ENCODE assay signal across 8 cellular contexts in genomic region chr12:103799504-103800251, GRCh38. TPM values are rescaled to one million over a fixed set of nuclear protein-coding genes. Genes with fewer than 3 reads are reported as not detected.
DNase-seq lines count a peak whose midpoint lies in the region; ATAC-seq and TF ChIP-seq lines count a peak whose summit lies in the region.

No MANE protein-coding gene starts in this region.

- H2AFZ ChIP-seq in IMR-90 (replicated peaks; ENCODE audit: low read length, poor library complexity): peak overlapping the region; percentile 12
- H2AFZ ChIP-seq in PC-9: no peak overlapping the region

- in situ Hi-C loops in IMR-90 (cut with MboI; ENCODE audit: low sequenced_read_pairs): no loop called here

- no peak overlapping the region for H4K5ac ChIP-seq in IMR-90 (ENCODE audit: low read depth, low read length)

- BruUV-seq in IMR-90 (replicated peaks; lab: Mats Ljungman, UMichigan) (no TSS peak), PC-9 (replicated peaks; lab: Mats Ljungman, UMichigan) (no TSS peak)

- no peaks in the 10 kb centered on the region for H3K27me3 Mint-ChIP-seq in T-cell
- no peaks in the 10 kb centered on the region for H3K27me3 Mint-ChIP-seq in CD8-positive, alpha-beta T cell (ENCODE audit: low read depth)

- H3K4me1 ChIP-seq in IMR-90 (ENCODE audit: control insufficient read depth, insufficient read depth, low read length) (peaks cover 18% of the 10 kb centered on the region), PC-9 (replicated peaks; ENCODE audit: insufficient read depth) (peaks cover 68% of the 10 kb centered on the region), foreskin keratinocyte (peaks cover 44% of the 10 kb centered on the region), skeletal muscle tissue (ENCODE audit: control insufficient read depth in 3 of 3, insufficient read depth in 3 of 3, low read length in 3 of 3) (peaks cover 23 to 36% (median 25%) of the 10 kb centered on the region in 3 donors)
- H3K4me1 ChIP-seq in CD8-positive, alpha-beta T cell (ENCODE audit: insufficient read depth, low read length): no peaks in the 10 kb centered on the region

- POLR2A ChIA-PET in IMR-90 (lab: Charles Lee; ENCODE audit: unreplicated experiment): no interaction called here
- POLR2A ChIA-PET in PC-9 (lab: Charles Lee; ENCODE audit: unreplicated experiment): no interaction called here
- POLR2A ChIA-PET in T-cell (lab: Charles Lee): no interaction called here
- POLR2A ChIA-PET in CD8-positive, alpha-beta T cell (lab: Charles Lee): no interaction called here

- no peak overlapping the region for H2BK15ac ChIP-seq in IMR-90 (ENCODE audit: low read depth, low read length)

- H3K9me3 ChIP-seq in IMR-90 (ENCODE audit: control insufficient read depth, insufficient read depth, low read length): no peaks in the 10 kb centered on the region
- no peaks in the 10 kb centered on the region for H3K9me3 ChIP-seq in PC-9 (ENCODE audit: insufficient read depth, low read depth)
- no peaks in the 10 kb centered on the region for H3K9me3 ChIP-seq in skeletal muscle tissue (ENCODE audit: control insufficient read depth in 3 of 3, low read length in 3 of 3)
- H3K9me3 ChIP-seq in CD8-positive, alpha-beta T cell (ENCODE audit: low read length): no peaks in the 10 kb centered on the region

- no peaks in the 10 kb centered on the region for H3K4me1 Mint-ChIP-seq in T-cell
- no peaks in the 10 kb centered on the region for H3K4me1 Mint-ChIP-seq in CD8-positive, alpha-beta T cell (ENCODE audit: low read depth)

- TF ChIP-seq CTCF in IMR-90 (conservative IDR thresholded peaks at IDR 0.05; ENCODE audit: low read depth, low read length) (no peak), PC-9 (conservative IDR thresholded peaks at IDR 0.05) (no peak), foreskin keratinocyte (conservative IDR thresholded peaks at IDR 0.05) (no peak)
- no peak for TF ChIP-seq CTCF in CD8-positive, alpha-beta T cell (IDR thresholded peaks at IDR 0.05)

- H3K9ac ChIP-seq in IMR-90 (ENCODE audit: low read depth, low read length) (no peak overlapping the region), skeletal muscle tissue (ENCODE audit: low read depth in 1 of 3, low read length in 3 of 3) (peak overlapping the region in 2 of 3 donors; percentile 52 to 78)

- H3K4me3 Mint-ChIP-seq in T-cell: no peak overlapping the region
- no peak overlapping the region for H3K4me3 Mint-ChIP-seq in CD8-positive, alpha-beta T cell

- DNase-seq in IMR-90 (peak; percentile 68), PC-9 (peak; percentile 70 to 96), foreskin keratinocyte (peak; percentile 93 to 95), T-cell (no peak)
- DNase-seq in CD8-positive, alpha-beta T cell: no peak

- intact Hi-C loops in IMR-90 (cut with micrococcal nuclease): no loop called here
- intact Hi-C loops in PC-9 (cut with micrococcal nuclease; ENCODE audit: unreplicated experiment): loop anchor here (1.0 kb wide), 1 partner anchor 42 kb away; the partner anchor contains the start of gene NT5DC3
- intact Hi-C loops in CD8-positive, alpha-beta T cell (cut with DNase I, micrococcal nuclease): no loop called here

- no peak overlapping the region for H3K27ac Mint-ChIP-seq in T-cell
- H3K27ac Mint-ChIP-seq in CD8-positive, alpha-beta T cell: no peak overlapping the region

- dilution Hi-C loops in IMR-90 (cut with HindIII; ENCODE audit: low sequenced_read_pairs, unreplicated experiment): no loop called here

- H4K20me1 ChIP-seq in IMR-90 (ENCODE audit: insufficient read depth, low read length) (0 out of 2 replicates have a peak, but pooled peaks cover 3% of the 10 kb centered on the region), PC-9 (ENCODE audit: insufficient read depth) (no peaks in the 10 kb centered on the region)

- no peak overlapping the region for H3K4ac ChIP-seq in IMR-90 (ENCODE audit: low read depth, low read length)

- H3K18ac ChIP-seq in IMR-90 (ENCODE audit: low read depth, low read length): no peak overlapping the region

- peaks cover 4 to 43% of the 10 kb centered on the region in 2 experiments; a peak in 3 of 4 replicates for H3K79me1 ChIP-seq in IMR-90 (ENCODE audit: low read depth in 1 of 2, low read length in 2 of 2)

- no peak; the same call in 1 of the 2 replicates for ATAC-seq in IMR-90 (ENCODE audit: low read depth)
- ATAC-seq in foreskin keratinocyte: peak; percentile 50
- ATAC-seq in T-cell (replicated peaks in 1 of 4): no peak
- ATAC-seq in GM18858 (IDR thresholded peaks at IDR 0.05; ENCODE audit: unreplicated experiment): no peak
- no peak for ATAC-seq in CD8-positive, alpha-beta T cell
- no peak for ATAC-seq in HG03565 (IDR thresholded peaks at IDR 0.05; ENCODE audit: unreplicated experiment)

- H3K36me3 ChIP-seq in IMR-90 (ENCODE audit: control insufficient read depth, insufficient read depth, low read length): peaks cover 7% of the 10 kb centered on the region
- H3K36me3 ChIP-seq in PC-9 (ENCODE audit: low read depth): no peaks in the 10 kb centered on the region
- H3K36me3 ChIP-seq in skeletal muscle tissue (ENCODE audit: control insufficient read depth in 3 of 3, insufficient read depth in 3 of 3, low read length in 3 of 3): peaks cover 0 to 8% (median 0%) of the 10 kb centered on the region in 3 donors
- no peaks in the 10 kb centered on the region for H3K36me3 ChIP-seq in CD8-positive, alpha-beta T cell (ENCODE audit: insufficient read depth, low read length)

- H2BK5ac ChIP-seq in IMR-90 (ENCODE audit: low read depth, low read length, poor library complexity, severe bottlenecking): no peak overlapping the region

- no peak for TF ChIP-seq RAD21 in IMR-90 (IDR thresholded peaks at IDR 0.05; ENCODE audit: low read length)

- no peaks in the 10 kb centered on the region for H3K27me3 ChIP-seq in IMR-90 (ENCODE audit: control insufficient read depth, insufficient read depth, low read length)
- H3K27me3 ChIP-seq in PC-9 (ENCODE audit: insufficient read depth, low read depth): no peaks in the 10 kb centered on the region
- H3K27me3 ChIP-seq in foreskin keratinocyte: no peaks in the 10 kb centered on the region
- H3K27me3 ChIP-seq in skeletal muscle tissue (ENCODE audit: control insufficient read depth in 3 of 3, insufficient read depth in 3 of 3, low read length in 3 of 3): no peaks in the 10 kb centered on the region
- no peaks in the 10 kb centered on the region for H3K27me3 ChIP-seq in CD8-positive, alpha-beta T cell (ENCODE audit: insufficient read depth, low read length)

- H3K9me2 ChIP-seq in PC-9 (ENCODE audit: insufficient read depth): no peaks in the 10 kb centered on the region

- no peaks in the 10 kb centered on the region for H3K9me3 Mint-ChIP-seq in T-cell
- H3K9me3 Mint-ChIP-seq in CD8-positive, alpha-beta T cell: no peaks in the 10 kb centered on the region

- H3K36me3 Mint-ChIP-seq in T-cell: peaks cover 52% of the 10 kb centered on the region
- H3K36me3 Mint-ChIP-seq in CD8-positive, alpha-beta T cell: peaks cover 53% of the 10 kb centered on the region

- H3K4me2 ChIP-seq in IMR-90 (ENCODE audit: low read depth, low read length) (no peak overlapping the region), PC-9 (peak overlapping the region; percentile 71)

- TF ChIP-seq POLR2A in IMR-90 (IDR thresholded peaks at IDR 0.05; ENCODE audit: low read depth, low read length): no peak

- 0 out of 2 replicates have a peak overlapping the region, but pooled peaks have one; percentile 7 for H3K14ac ChIP-seq in IMR-90 (replicated peaks; ENCODE audit: low read depth, low read length)

- no peak overlapping the region for H3K56ac ChIP-seq in IMR-90 (ENCODE audit: extremely low read depth, insufficient read depth, low read length)

- no peak overlapping the region for H2BK20ac ChIP-seq in IMR-90 (ENCODE audit: low read depth, low read length)

- H2AK9ac ChIP-seq in IMR-90 (replicated peaks; ENCODE audit: low read depth, low read length, poor library complexity): peak overlapping the region; percentile 31

- H3F3A ChIP-seq in PC-9 (ENCODE audit: insufficient read depth, low read depth): peaks cover 57% of the 10 kb centered on the region

- H3K23ac ChIP-seq in IMR-90 (ENCODE audit: low read depth, low read length): no peak overlapping the region

- no peak overlapping the region for H4K91ac ChIP-seq in IMR-90 (ENCODE audit: insufficient read depth, low read depth, low read length)

- no peak overlapping the region for H4K8ac ChIP-seq in IMR-90 (ENCODE audit: low read depth in 2 of 2, low read length in 2 of 2)

- WGBS in IMR-90 (ENCODE audit: extremely low coverage in 2 of 2, insufficient read length in 1 of 2), 2 experiments: 100% methylated on average over 1 of the region's 10 CpGs; no CpG with 5 or more reads in 1 of the 2 experiments

- CTCF ChIA-PET in IMR-90 (lab: Yijun Ruan, JAX): interaction anchor here (0.5 to 1.2 kb wide), 2 partner anchors 13 to 1839 kb away, joined by 3 to 4 read pairs; no protein-coding TSS in a partner anchor
- CTCF ChIA-PET in PC-9 (lab: Charles Lee): no interaction called here
- CTCF ChIA-PET in T-cell (lab: Charles Lee): no interaction called here
- CTCF ChIA-PET in CD8-positive, alpha-beta T cell (lab: Charles Lee): no interaction called here

- peaks cover 14% of the 10 kb centered on the region for H3K9me1 ChIP-seq in IMR-90 (ENCODE audit: insufficient read depth, low read length)

- H3K27ac ChIP-seq in IMR-90 (ENCODE audit: insufficient read depth, low read length) (no peak overlapping the region), PC-9 (peak overlapping the region; percentile 87), foreskin keratinocyte (peak overlapping the region; percentile 35), skeletal muscle tissue (ENCODE audit: low read depth, low read length) (peak overlapping the region; percentile 82)
- no peak overlapping the region for H3K27ac ChIP-seq in CD8-positive, alpha-beta T cell (ENCODE audit: low read depth, low read length)

- H2BK120ac ChIP-seq in IMR-90 (ENCODE audit: low read depth, low read length): no peak overlapping the region

- H3K4me3 ChIP-seq in IMR-90 (ENCODE audit: insufficient read depth, low read depth, low read length) (no peak overlapping the region), PC-9 (peak overlapping the region; percentile 29; the same call in 1 of the 2 replicates), skeletal muscle tissue (ENCODE audit: low read length in 3 of 3) (peak overlapping the region; percentile 38 to 60 (median 59))
- no peak overlapping the region for H3K4me3 ChIP-seq in CD8-positive, alpha-beta T cell (ENCODE audit: low read depth, low read length)

- no peak overlapping the region for H2AK5ac ChIP-seq in IMR-90 (ENCODE audit: low read depth, low read length)

- H3K79me2 ChIP-seq in PC-9 (ENCODE audit: low read depth): peaks cover 35% of the 10 kb centered on the region

TF ChIP-seq in IMR-90, 13 proteins besides CTCF, POLR2A, EP300 and RAD21:
- no peak for TF ChIP-seq MAFK (IDR thresholded peaks at IDR 0.05; ENCODE audit: low read depth, low read length)
- TF ChIP-seq CEBPB (IDR thresholded peaks at IDR 0.05; ENCODE audit: low read depth, low read length): peak; percentile 96

RNA-seq across cellular contexts. Expression of gene NT5DC3, which starts 41.4 kb away (rescaled TPM):
- total RNA-seq in IMR-90 (2012; rRNA removed): 17.6 and 23.1 TPM in 2 replicates
- polyA plus RNA-seq in IMR-90 (2012; rRNA removed): 5.6 and 7.3 TPM in 2 replicates
- polyA plus RNA-seq in IMR-90 (2012; cell fraction: cytosol; rRNA removed): 2.6 and 3.2 TPM in 2 replicates
- 6.3 and 13.5 TPM in 2 replicates for polyA plus RNA-seq in IMR-90 (2012; cell fraction: nucleus; rRNA removed; ENCODE audit: low replicate concordance)
- 11.5 and 13.2 TPM in 2 replicates for total RNA-seq in PC-9 (2021)
- total RNA-seq in foreskin keratinocyte: 20.8 and 34.3 TPM in 2 replicates
- polyA plus RNA-seq in foreskin keratinocyte: 6.1 and 9.3 TPM in 2 replicates
- 9.9 TPM for total RNA-seq in skeletal muscle tissue
- total RNA-seq in T-cell: 1 to 10 TPM; 4.2 to 7.4 (median 6.3) TPM
- total RNA-seq in CD8-positive, alpha-beta T cell: 1 to 10 TPM; 4.3 to 5.6 TPM

Comparison
In these comparisons a context has a peak if more than half of its experiments do, and no peak if none do; other contexts are left out.
1. DNase-seq: peak in IMR-90 (single experiment), PC-9 (2 of 2) and foreskin keratinocyte (2 of 2); none in T-cell (0 of 34) and CD8-positive, alpha-beta T cell (0 of 7).
2. H3K27ac ChIP-seq: peak in PC-9 (single experiment), foreskin keratinocyte (single experiment) and skeletal muscle tissue (single experiment); none in IMR-90 (single experiment) and CD8-positive, alpha-beta T cell (single experiment).
3. H3K4me3 ChIP-seq: peak in PC-9 (single experiment) and skeletal muscle tissue (3 of 3); none in IMR-90 (single experiment) and CD8-positive, alpha-beta T cell (single experiment).